In the genomic region with DNA sequence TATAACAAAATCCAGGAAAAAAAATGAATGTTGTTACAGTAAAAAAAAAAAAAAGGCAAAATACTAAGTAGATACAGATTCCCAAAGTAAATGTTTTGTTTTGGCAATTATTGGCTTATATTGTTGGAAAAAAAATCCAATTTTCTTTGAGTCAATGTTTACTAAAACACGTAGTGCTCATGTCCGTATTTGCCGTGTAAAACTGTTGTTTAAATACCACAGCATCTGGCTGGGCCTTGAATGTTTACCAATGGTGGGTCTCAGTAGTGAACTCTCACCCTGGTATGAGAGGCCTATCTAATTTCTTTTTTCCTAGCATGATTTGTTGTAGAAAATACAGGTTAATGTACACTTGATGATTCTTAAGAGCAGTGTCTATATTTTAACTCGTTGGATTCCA, we compare ENCODE assay signal across 20 cellular contexts. TPM values are rescaled to one million over a fixed set of nuclear protein-coding genes. Genes with fewer than 3 reads are reported as not detected.
DNase-seq lines count a peak whose midpoint lies in the region; ATAC-seq and TF ChIP-seq lines count a peak whose summit lies in the region.
"Had no signal": no experiment of that assay in that cellular context is flagged by ENCODE, and none has a peak within 500 bp of the region (broad histone marks: within the 10 kb centered on the region; RNA-seq: fewer than 3 reads in every experiment).

No MANE protein-coding gene starts in this region.

- no peaks in the 10 kb centered on the region for H3K27me3 ChIP-seq in prostate gland (replicated peaks; ENCODE audit: insufficient read depth)
- H3K27me3 ChIP-seq: SJCRH30 had no signal

- no peaks in the 10 kb centered on the region for H3K36me3 ChIP-seq in prostate gland

- TF ChIP-seq CTCF in prostate gland (IDR thresholded peaks at IDR 0.05), result no peak

- DNase-seq in DMS53 treated with DMSO at 0.1 percent for 48 hours (lab: John Stamatoyannopoulos, UW; ENCODE audit: unreplicated experiment) (peak; percentile 95), NCI-H146 (lab: John Stamatoyannopoulos, UW) (peak; percentile 60), NCI-H774 (lab: John Stamatoyannopoulos, UW) (peak; percentile 34), prostate gland (ENCODE audit: low spot score) (peak; percentile 60), D341Med (ENCODE audit: low spot score) (no peak)
- no peak for DNase-seq in stimulated activated CD4-positive, alpha-beta T cell treated with anti-CD3 and anti-CD28 coated beads, Interleukin-2, amount 100 ng/mL, for 24 hours
- DNase-seq: AML-193, H7, MV-4-11, NCI-H1417, NCI-H1930, NCI-H2171 treated with DMSO at 0.1 percent for 48 hours, NCI-H446, NCI-H526 treated with DMSO at 0.1 percent for 48 hours, SJCRH30 had no signal

- H3K27ac ChIP-seq in prostate gland, result peak overlapping the region; percentile 12 to 66
- H3K27ac ChIP-seq: RWPE1, SJCRH30 had no signal

- ATAC-seq in GM21576 (IDR thresholded peaks at IDR 0.05; ENCODE audit: unreplicated experiment) (no peak), HG02970 (IDR thresholded peaks at IDR 0.05; ENCODE audit: low FRiP score, unreplicated experiment) (no peak)
- ATAC-seq: K562 had no signal

- H3K4me1 ChIP-seq in prostate gland (replicated peaks), result peaks cover 2% of the 10 kb centered on the region
- H3K4me1 ChIP-seq: SJCRH30 had no signal

- 44% methylated on average over 4 of the region's 4 CpGs for WGBS in prostate gland

- intact Hi-C loops in prostate gland (cut with DNase I), result no loop called here

- no peaks in the 10 kb centered on the region for H3K9me3 ChIP-seq in prostate gland
- H3K9me3 ChIP-seq: SJCRH30 had no signal

- TF ChIP-seq POLR2A in prostate gland (IDR thresholded peaks at IDR 0.05), result no peak

- H3K4me3 ChIP-seq in prostate gland, result no peak overlapping the region
- H3K4me3 ChIP-seq: K562, SJCRH30 had no signal

RNA-seq across cellular contexts. Expression of a gene that starts 41.4 kb away (rescaled TPM):
- 1 to 10 TPM; 1.5 to 3.9 TPM for total RNA-seq in prostate gland
- total RNA-seq: H7; K562; SJCRH30; T-helper 1 cell treated with Interleukin-12 subunit alpha and Interleukin-12 subunit beta and Interleukin-4 antibody, amounts not matched to agents 30 ng/mL and 1 ng/mL, for 36 hours had no signal

Comparison
In these comparisons a context has a peak if more than half of its experiments do, and no peak if none do; other contexts are left out.
1. DNase-seq: peak in DMS53 treated with DMSO at 0.1 percent for 48 hours (single experiment), NCI-H146 (single experiment), NCI-H774 (single experiment) and prostate gland (single experiment); none in stimulated activated CD4-positive, alpha-beta T cell treated with anti-CD3 and anti-CD28 coated beads, Interleukin-2, amount 100 ng/mL, for 24 hours (0 of 2) and D341Med (single experiment).